1 cellular context compared by ENCODE assay signal in the genomic region with DNA sequence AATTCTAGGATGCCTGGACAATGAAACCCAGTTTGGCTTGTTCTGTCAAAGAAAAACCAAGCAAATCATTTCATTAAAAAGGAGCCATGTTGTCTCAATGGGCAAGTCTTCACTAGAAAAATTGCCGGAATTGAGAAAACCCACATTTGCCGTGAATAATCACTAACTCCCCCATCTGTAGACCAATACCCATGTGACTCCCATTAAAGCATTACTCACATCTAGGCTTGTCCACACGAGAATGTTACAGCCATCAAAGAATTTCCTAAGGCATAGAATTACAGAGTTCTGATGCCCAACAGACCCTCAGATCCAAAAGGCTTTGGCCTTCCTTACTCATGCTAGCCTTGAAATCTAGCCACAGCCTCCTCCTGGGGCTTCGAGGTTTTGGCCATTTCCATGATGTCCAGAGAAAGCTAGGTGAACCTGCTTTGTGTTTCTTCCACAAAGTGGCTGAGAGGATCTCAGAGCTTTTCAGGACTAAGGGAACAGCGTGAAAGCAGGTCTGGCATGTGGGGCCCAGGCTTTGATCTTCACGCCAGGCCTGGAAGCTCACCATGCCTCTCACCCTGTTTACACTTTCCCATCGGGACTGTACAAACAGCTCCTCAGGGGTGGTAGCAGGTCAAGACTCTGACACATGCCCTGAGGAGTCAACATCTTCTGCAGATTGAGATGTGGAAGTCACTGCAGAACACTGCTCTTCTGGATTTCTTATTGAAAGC.
TF ChIP-seq lines count a peak whose summit lies in the region.

No MANE protein-coding gene starts in this region.

TF ChIP-seq in K562, 482 proteins besides CTCF, POLR2A, EP300 and RAD21:
- TF ChIP-seq SIX5 (IDR thresholded peaks at IDR 0.05; ENCODE audit: borderline replicate concordance in 1 of 2, insufficient read depth in 1 of 2, low read depth in 1 of 2, low read length in 2 of 2) = no peak
- TF ChIP-seq FOSL1 (tag; conservative IDR thresholded peaks at IDR 0.05) = 0 out of 2 replicates have a peak, but pooled peaks have one; percentile 18
